Comparison of ENCODE assay signal across 7 cellular contexts in genomic region chr4:24794916-24795665, GRCh38. TPM values are rescaled to one million over a fixed set of nuclear protein-coding genes. Genes with fewer than 3 reads are reported as not detected.
DNase-seq lines count a peak whose midpoint lies in the region; TF ChIP-seq lines count a peak whose summit lies in the region.

Gene SOD3, plus strand, starts transcription at chr4:24795573. Its CDS starts 3,949 bp downstream, at chr4:24799522.

- DNase-seq in NCI-H2227 treated with DMSO at 0.1 percent for 48 hours (lab: John Stamatoyannopoulos, UW) (peak; percentile 12), epithelial cell of proximal tubule (ENCODE audit: low read depth) (peak; percentile 43), mesenteric fat pad (ENCODE audit: low spot score) (no peak), uterus (peak; percentile 89), immature natural killer cell (no peak), DMS 273 (lab: John Stamatoyannopoulos, UW; ENCODE audit: unreplicated experiment) (no peak), COLO668 (lab: John Stamatoyannopoulos, UW; ENCODE audit: unreplicated experiment) (no peak)

- no peaks in the 10 kb centered on the region for H3K4me1 ChIP-seq in uterus

- H3K4me3 ChIP-seq in epithelial cell of proximal tubule (ENCODE audit: low read depth, low read length) (peak within 1 kb of the TSS; percentile 55), uterus (peak within 1 kb of the TSS; percentile 26 to 39)

- TF ChIP-seq CTCF in epithelial cell of proximal tubule (conservative IDR thresholded peaks at IDR 0.05; ENCODE audit: low read depth, low read length) (no peak), uterus (IDR thresholded peaks at IDR 0.05) (no peak)

- no peaks in the 10 kb centered on the region for H3K4me1 Mint-ChIP-seq in immature natural killer cell

- intact Hi-C loops in uterus (cut with DNase I; ENCODE audit: low total_unique reads), result no loop called here

- no peak within 1 kb of the TSS for H3K27ac Mint-ChIP-seq in immature natural killer cell

- H3K27me3 Mint-ChIP-seq in immature natural killer cell (ENCODE audit: low read depth in 3 of 3), result peaks cover 0 to 10% (median 5%) of the 10 kb centered on the region in 3 donors

- H3K27me3 ChIP-seq in uterus, result no peaks in the 10 kb centered on the region

- TF ChIP-seq POLR2A in uterus (IDR thresholded peaks at IDR 0.05), result peak; percentile 70 to 71

- H3K9me3 Mint-ChIP-seq in immature natural killer cell, result peaks cover 0 to 4% (median 0%) of the 10 kb centered on the region in 6 donors

- H3K36me3 ChIP-seq in uterus, result no peaks in the 10 kb centered on the region

- H3K36me3 Mint-ChIP-seq in immature natural killer cell, result no peaks in the 10 kb centered on the region

- no peak within 1 kb of the TSS for H3K4me3 Mint-ChIP-seq in immature natural killer cell

- H3K27ac ChIP-seq in uterus, result peak within 1 kb of the TSS; percentile 88 to 92

- H3K9me3 ChIP-seq in uterus, result no peaks in the 10 kb centered on the region

RNA-seq across cellular contexts. Expression of gene SOD3, which starts in this region (rescaled TPM):
- 0.43 and 0.63 TPM in 2 replicates for total RNA-seq in epithelial cell of proximal tubule
- total RNA-seq in mesenteric fat pad, result 128 TPM
- 10 to 100 TPM; 34.4 to 78.6 (median 68.0) TPM for total RNA-seq in uterus
- not detected for polyA plus RNA-seq in immature natural killer cell

Comparison
In these comparisons a context has a peak if more than half of its experiments do, and no peak if none do; other contexts are left out.
1. RNA of gene SOD3 (total RNA-seq): 128 TPM in mesenteric fat pad (single experiment) and 34.4 to 78.6 TPM in uterus; 0.43 to 0.63 TPM in epithelial cell of proximal tubule; every median in the first group is over 10 times any median in the second.
2. Peak in DNase-seq and H3K4me3 ChIP-seq in epithelial cell of proximal tubule; RNA of the gene not detected or under 1 TPM.
3. DNase-seq: peak in NCI-H2227 treated with DMSO at 0.1 percent for 48 hours (single experiment) and uterus (2 of 2); none in mesenteric fat pad (single experiment), immature natural killer cell (0 of 3), DMS 273 (single experiment) and COLO668 (single experiment).